Comparison of ENCODE assay signal across 19 cellular contexts in genomic region chr5:133227082-133227481, GRCh38.
"Had no signal": no experiment of that assay in that cellular context is flagged by ENCODE, and none has a peak within 500 bp of the region (broad histone marks: within the 10 kb centered on the region; RNA-seq: fewer than 3 reads in every experiment).

No MANE protein-coding gene starts in this region.

- H3K27ac ChIP-seq: cardiac muscle cell, gastroesophageal sphincter, tibial nerve had no signal

- H3K4me1 ChIP-seq: gastroesophageal sphincter, tibial nerve had no signal

- H3K9me3 Mint-ChIP-seq: activated T-helper 2 cell treated with anti-CD3 and anti-CD28 coated beads, Interferon-gamma antibody, Interleukin-2, Interleukin-4, amounts not matched to agents 10 μg/mL and 5 μg/mL and 100 μg/mL, durations not matched to agents 14 hours and 24 hours and 36 hours; naive thymus-derived CD4-positive, alpha-beta T cell had no signal

- FAIRE-seq: astrocyte, islet of Langerhans, pancreas had no signal

- H3K4me1 Mint-ChIP-seq: naive thymus-derived CD4-positive, alpha-beta T cell had no signal

- H3K36me3 ChIP-seq: cardiac muscle cell, gastroesophageal sphincter, pancreas, tibial nerve had no signal

- ATAC-seq: gastroesophageal sphincter; left lobe of liver; mucosa of descending colon; naive thymus-derived CD4-positive, alpha-beta T cell; pancreas had no signal

- DNase-seq: activated CD4-positive, CD25-positive, alpha-beta regulatory T cell treated with anti-CD3 and anti-CD28 coated beads, Interleukin-2, amount 50 U/mL, for 72 hours; activated naive CD4-positive, alpha-beta T cell treated with anti-CD3 and anti-CD28 coated beads, Interleukin-2, amount 50 U/mL, for 16 hours; erythroblast; mucosa of descending colon; naive thymus-derived CD4-positive, alpha-beta T cell; pancreas; stimulated activated CD4-positive, alpha-beta T cell treated with anti-CD3 and anti-CD28 coated beads, Interleukin-4, amount 100 ng/mL, for 4 hours; stimulated activated CD8-positive, alpha-beta memory T cell treated with anti-CD3 and anti-CD28 coated beads, Interleukin-4, amount 100 ng/mL, for 48 hours; stimulated activated naive CD4-positive, alpha-beta T cell treated with Interleukin-2 at 50 U/mL for 16 hours; substantia nigra; T-helper 9 cell had no signal

- H3K4me3 ChIP-seq: cardiac muscle cell, gastroesophageal sphincter, mucosa of descending colon, pancreas, skin epidermis, tibial nerve had no signal

- H3K36me3 Mint-ChIP-seq: naive thymus-derived CD4-positive, alpha-beta T cell had no signal

- H3K27ac Mint-ChIP-seq: activated T-helper 2 cell treated with anti-CD3 and anti-CD28 coated beads, Interferon-gamma antibody, Interleukin-2, Interleukin-4, amounts not matched to agents 10 μg/mL and 5 μg/mL and 100 μg/mL, durations not matched to agents 14 hours and 24 hours and 36 hours had no signal

- H3K27me3 ChIP-seq: cardiac muscle cell, gastroesophageal sphincter, pancreas, tibial nerve had no signal

- H3K4me3 Mint-ChIP-seq: naive thymus-derived CD4-positive, alpha-beta T cell had no signal

- H3K9me3 ChIP-seq: gastroesophageal sphincter, mucosa of descending colon, pancreas, tibial nerve had no signal
